Comparison of ENCODE assay signal across 10 cellular contexts in the genomic region with DNA sequence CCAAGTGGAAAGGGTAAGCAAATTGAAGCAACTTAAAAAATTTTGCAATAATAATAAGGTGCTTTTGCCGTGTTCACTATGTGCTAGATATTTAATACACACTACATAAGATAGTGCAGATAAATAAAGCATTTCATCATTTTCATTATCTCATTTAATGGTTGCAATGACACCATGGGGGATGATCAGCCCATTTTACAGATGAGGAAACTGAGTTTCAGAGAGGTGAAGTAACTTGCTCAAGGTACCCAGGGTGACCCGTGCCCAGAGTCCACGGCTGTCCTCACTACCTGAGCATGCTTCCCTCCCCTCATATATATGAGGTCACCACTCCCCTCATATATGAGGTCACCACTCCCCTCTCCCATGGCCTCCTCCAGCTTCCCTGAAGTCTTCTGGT. TPM values are rescaled to one million over a fixed set of nuclear protein-coding genes. Genes with fewer than 3 reads are reported as not detected.
"Had no signal": no experiment of that assay in that cellular context is flagged by ENCODE, and none has a peak within 500 bp of the region (broad histone marks: within the 10 kb centered on the region; RNA-seq: fewer than 3 reads in every experiment).

No MANE protein-coding gene starts in this region.

- DNase-seq: GM23248, GOT3, H9, HCEC 1CT, IMR-90, KBM-7 had no signal

- H2AFZ ChIP-seq: GM23248 had no signal

- FAIRE-seq: H54 had no signal

- H3K4me3 ChIP-seq: GM23248 had no signal

- H3K27ac ChIP-seq: GM23248, HL-60, KMS-11 had no signal

- H3K4me2 ChIP-seq: KMS-11 had no signal

- H3K9ac ChIP-seq: GM23248, KMS-11 had no signal

RNA-seq across cellular contexts. Expression of gene KCNK5, which starts 7.5 kb away (rescaled TPM):
- total RNA-seq: GM23248, HT1080, IMR-90 had no signal
- polyA plus RNA-seq: GM23248, IMR-90 had no signal
